In genomic region chr17:80053102-80053501, GRCh38 we compare ENCODE assay signal across 14 cellular contexts. TPM values are rescaled to one million over a fixed set of nuclear protein-coding genes. Genes with fewer than 3 reads are reported as not detected.
DNase-seq lines count a peak whose midpoint lies in the region; ATAC-seq, FAIRE-seq and TF ChIP-seq lines count a peak whose summit lies in the region.
"Had no signal": no experiment of that assay in that cellular context is flagged by ENCODE, and none has a peak within 500 bp of the region (broad histone marks: within the 10 kb centered on the region; RNA-seq: fewer than 3 reads in every experiment).

No MANE protein-coding gene starts in this region.

- H3K4me2 ChIP-seq in GM23338, result no peak overlapping the region

- no peaks in the 10 kb centered on the region for H3K9me3 Mint-ChIP-seq in GM23338

- no peak for TF ChIP-seq CTCF in GM23338 (conservative IDR thresholded peaks at IDR 0.05; ENCODE audit: low read depth in 2 of 2)
- no peak for TF ChIP-seq CTCF in kidney (IDR thresholded peaks at IDR 0.05; ENCODE audit: borderline replicate concordance, extremely low read depth, insufficient read depth)
- TF ChIP-seq CTCF in transverse colon (IDR thresholded peaks at IDR 0.05), result no peak
- no peak for TF ChIP-seq CTCF in gastroesophageal sphincter (IDR thresholded peaks at IDR 0.05)

- H3K27me3 ChIP-seq in GM23338 (ENCODE audit: insufficient read depth) (no peaks in the 10 kb centered on the region), transverse colon (no peaks in the 10 kb centered on the region), gastroesophageal sphincter (no peaks in the 10 kb centered on the region)

- H3K4me1 ChIP-seq in GM23338 (ENCODE audit: insufficient read depth) (peaks cover 6% of the 10 kb centered on the region), kidney (ENCODE audit: control insufficient read depth in 1 of 2, insufficient read depth in 1 of 2, low read depth in 1 of 2, low read length in 2 of 2) (no peaks in the 10 kb centered on the region), transverse colon (peaks cover 5 to 24% (median 10%) of the 10 kb centered on the region in 4 donors), gastroesophageal sphincter (peaks cover 0 to 5% (median 0%) of the 10 kb centered on the region in 3 donors)

- H3F3A ChIP-seq in GM23338 (replicated peaks; ENCODE audit: low read depth), result no peaks in the 10 kb centered on the region

- no peaks in the 10 kb centered on the region for H3K9me3 ChIP-seq in kidney (ENCODE audit: control insufficient read depth in 1 of 2, low read length in 2 of 2)
- H3K9me3 ChIP-seq in transverse colon, result no peaks in the 10 kb centered on the region
- no peaks in the 10 kb centered on the region for H3K9me3 ChIP-seq in gastroesophageal sphincter

- TF ChIP-seq POLR2A in transverse colon (IDR thresholded peaks at IDR 0.05) (no peak), gastroesophageal sphincter (IDR thresholded peaks at IDR 0.05) (no peak)

- no peak overlapping the region for H3K27ac Mint-ChIP-seq in GM23338

- in situ Hi-C loops in transverse colon (cut with MboI; ENCODE audit: low pct_ligation_motif_present in 1 of 4, low pct_unique_long_range_greater_than_20kb in 1 of 4, low sequenced_read_pairs in 3 of 4), result no loop called here

- no peak overlapping the region for H2AFZ ChIP-seq in GM23338

- H3K4me3 ChIP-seq in GM23338, result no peak overlapping the region
- no peak overlapping the region for H3K4me3 ChIP-seq in kidney (ENCODE audit: low read length in 2 of 2)
- no peak overlapping the region for H3K4me3 ChIP-seq in transverse colon
- no peak overlapping the region for H3K4me3 ChIP-seq in gastroesophageal sphincter

- no peak for TF ChIP-seq EP300 in transverse colon (IDR thresholded peaks at IDR 0.05; ENCODE audit: low read depth)
- TF ChIP-seq EP300 in gastroesophageal sphincter (IDR thresholded peaks at IDR 0.05), result no peak

- H3K79me2 ChIP-seq in GM23338 (replicated peaks; ENCODE audit: insufficient read depth), result no peaks in the 10 kb centered on the region

- no peak overlapping the region for H3K9ac ChIP-seq in kidney (ENCODE audit: low read length in 2 of 2)

- peaks cover 12% of the 10 kb centered on the region; the same call in 2 of the 3 replicates for H3K36me3 Mint-ChIP-seq in GM23338 (ENCODE audit: low read depth)

- ATAC-seq in GM23338 (no peak), gastroesophageal sphincter (no peak)

- WGBS in transverse colon (ENCODE audit: low coverage in 1 of 2), 2 donors, result 72 to 79% methylated on average over 6 to 10 of the region's 10 CpGs
- WGBS in gastroesophageal sphincter (ENCODE audit: low coverage in 1 of 2), 2 donors, result 76 to 92% methylated on average over 8 to 10 of the region's 10 CpGs

- no peaks in the 10 kb centered on the region for H3K9me2 ChIP-seq in GM23338 (ENCODE audit: insufficient read depth)

- H4K20me1 ChIP-seq in GM23338 (replicated peaks; ENCODE audit: insufficient read depth), result no peaks in the 10 kb centered on the region

- H3K27ac ChIP-seq in GM23338 (ENCODE audit: low read depth) (peak overlapping the region; percentile 51; the same call in 1 of the 2 replicates), kidney (ENCODE audit: low read depth in 2 of 2, low read length in 2 of 2) (peak overlapping the region in 1 of 2 donors; percentile 23), transverse colon (peak overlapping the region; percentile 40 to 63 (median 54)), gastroesophageal sphincter (no peak overlapping the region)

- peaks cover 9% of the 10 kb centered on the region for H3K27me3 Mint-ChIP-seq in GM23338 (ENCODE audit: insufficient read depth, low read depth, poor library complexity)

- DNase-seq in GM23338 (ENCODE audit: low spot score), result no peak
- DNase-seq in amniotic epithelial cell (ENCODE audit: low read depth), result peak; percentile 45
- peak; percentile 63 for DNase-seq in kidney
- no peak for DNase-seq in transverse colon
- DNase-seq in activated CD4-positive, alpha-beta T cell treated with anti-CD3 and anti-CD28 coated beads, Interleukin-2, amount 50 U/mL, for 4 hours, result no peak
- DNase-seq in activated CD4-positive, alpha-beta T cell treated with anti-CD3 and anti-CD28 coated beads for 48 hours, result no peak
- DNase-seq: COR-L47, HCEC 1CT, NCI-H1105, NCI-H2081, Right ventricle myocardium superior had no signal

- intact Hi-C loops in kidney (cut with DNase I) (no loop called here), transverse colon (cut with DNase I; ENCODE audit: low total_unique reads) (no loop called here)

- FAIRE-seq in kidney (lab: Jason Lieb, UNC), result no peak
- FAIRE-seq: G401.6, RCC 7860 had no signal

- H3K4me1 Mint-ChIP-seq in GM23338, result peaks cover 24% of the 10 kb centered on the region

- H3K4me3 Mint-ChIP-seq in GM23338, result no peak overlapping the region; the same call in 2 of the 3 replicates

- H3K36me3 ChIP-seq in GM23338 (ENCODE audit: insufficient read depth) (no peaks in the 10 kb centered on the region), kidney (ENCODE audit: control insufficient read depth in 1 of 2, insufficient read depth in 2 of 2, low read length in 2 of 2) (peaks cover 0 to 4% of the 10 kb centered on the region in 2 donors), transverse colon (no peaks in the 10 kb centered on the region), gastroesophageal sphincter (peaks cover 0 to 44% of the 10 kb centered on the region in 2 donors)

TF ChIP-seq in GM23338, 12 proteins besides CTCF, POLR2A, EP300 and RAD21 (continues in another document):
- TF ChIP-seq STAT1 (IDR thresholded peaks at IDR 0.05; ENCODE audit: unreplicated experiment), result no peak
- no peak for TF ChIP-seq ETS1 (IDR thresholded peaks at IDR 0.05)
- no peak for TF ChIP-seq CREB1 (CRISPR knock-in tag; IDR thresholded peaks at IDR 0.05; ENCODE audit: low read depth)

RNA-seq across cellular contexts. Expression of gene CCDC40, which starts 16.7 kb away (rescaled TPM):
- total RNA-seq in GM23338 (2014; rRNA removed; shearing (Covaris generic)), result 7.1 and 8.1 TPM in 2 replicates
- polyA plus RNA-seq in GM23338 (2016; fragmentation: Nextera tagmentation; extraction: Ambion mirVana) (6.7 and 7.6 TPM in 2 replicates), kidney (ENCODE audit: insufficient read depth, low read depth, low replicate concordance) (5.1 TPM)
- total RNA-seq in kidney (22.6 TPM), transverse colon (1 to 10 TPM in 3 of 4 donors, under 1 TPM in 1; 0.75 to 2.8 (median 2.0) TPM), gastroesophageal sphincter (10 to 100 TPM in 1 of 4 donors, 1 to 10 TPM in 3; 4.3 to 17.3 (median 5.5) TPM)

RNA-seq across cellular contexts. Expression of gene TBC1D16, which starts 17.4 kb away (rescaled TPM):
- 93.5 and 104 TPM in 2 replicates for total RNA-seq in GM23338 (2014; rRNA removed; shearing (Covaris generic))
- polyA plus RNA-seq in GM23338 (2016; fragmentation: Nextera tagmentation; extraction: Ambion mirVana) (15.2 and 16.7 TPM in 2 replicates), kidney (ENCODE audit: insufficient read depth, low read depth, low replicate concordance) (9.1 TPM)
- total RNA-seq in kidney (68.0 TPM), transverse colon (10 to 100 TPM; 12.3 to 22.4 (median 18.1) TPM), gastroesophageal sphincter (10 to 100 TPM; 26.5 to 44.3 (median 36.3) TPM)

RNA-seq across cellular contexts. Expression of gene GAA, which starts 48.3 kb away (rescaled TPM):
- 77.4 and 98.1 TPM in 2 replicates for total RNA-seq in GM23338 (2014; rRNA removed; shearing (Covaris generic))
- polyA plus RNA-seq in GM23338 (2016; fragmentation: Nextera tagmentation; extraction: Ambion mirVana) (72.5 and 73.9 TPM in 2 replicates), kidney (ENCODE audit: insufficient read depth, low read depth, low replicate concordance) (78.7 TPM)
- total RNA-seq in kidney (62.3 TPM), transverse colon (10 to 100 TPM; 54.6 to 96.5 (median 81.4) TPM), gastroesophageal sphincter (10 to 100 TPM; 35.6 to 73.2 (median 47.4) TPM)

Comparison
In these comparisons a context has a peak if more than half of its experiments do, and no peak if none do; other contexts are left out.
1. DNase-seq: peak in amniotic epithelial cell (single experiment) and kidney (single experiment); none in GM23338 (single experiment), transverse colon (single experiment), activated CD4-positive, alpha-beta T cell treated with anti-CD3 and anti-CD28 coated beads, Interleukin-2, amount 50 U/mL, for 4 hours (0 of 2) and activated CD4-positive, alpha-beta T cell treated with anti-CD3 and anti-CD28 coated beads for 48 hours (single experiment).
2. H3K27ac ChIP-seq: peak in GM23338 (single experiment) and transverse colon (4 of 4); none in gastroesophageal sphincter (0 of 4).